ENCODE assay signal across 22 cellular contexts in genomic region chr6:51856508-51856907, GRCh38.
"Had no signal": no experiment of that assay in that cellular context is flagged by ENCODE, and none has a peak within 500 bp of the region (broad histone marks: within the 10 kb centered on the region; RNA-seq: fewer than 3 reads in every experiment).

No MANE protein-coding gene starts in this region.

- DNase-seq: dermis blood vessel endothelial cell; dorsolateral prefrontal cortex; effector CD4-positive, alpha-beta T cell; effector memory CD4-positive, alpha-beta T cell; erythroblast; esophagus squamous epithelium; foreskin fibroblast; gastrocnemius medialis; glutamatergic neuron; head of caudate nucleus; heart right ventricle; hippocampal formation; left cardiac atrium; left lung; left ventricle myocardium superior; lower lobe of right lung; mesenchymal stem cell; midbrain; naive thymus-derived CD4-positive, alpha-beta T cell had no signal

- H3K27ac Mint-ChIP-seq: naive thymus-derived CD4-positive, alpha-beta T cell had no signal

- ATAC-seq: esophagus mucosa; gastrocnemius medialis; heart right ventricle; left cardiac atrium; left lung; left ventricle myocardium superior; lower lobe of right lung; naive thymus-derived CD4-positive, alpha-beta T cell had no signal

- H3K9me3 ChIP-seq: esophagus squamous epithelium, gastrocnemius medialis, left lung, lower lobe of right lung had no signal

- H3K27ac ChIP-seq: coronary artery, dorsolateral prefrontal cortex, epithelial cell of prostate, esophagus squamous epithelium, gastrocnemius medialis, heart right ventricle, left lung, lower lobe of right lung had no signal

- H3K27me3 ChIP-seq: esophagus squamous epithelium, gastrocnemius medialis, left lung had no signal

- H3K4me3 ChIP-seq: coronary artery, dorsolateral prefrontal cortex, esophagus squamous epithelium, gastrocnemius medialis, heart right ventricle, left lung, lower lobe of right lung had no signal

- H3K4me1 ChIP-seq: esophagus squamous epithelium, gastrocnemius medialis, heart right ventricle, left lung, lower lobe of right lung had no signal

- H3K36me3 ChIP-seq: esophagus squamous epithelium, gastrocnemius medialis, heart right ventricle, left lung, lower lobe of right lung had no signal

- H3K4me3 Mint-ChIP-seq: naive thymus-derived CD4-positive, alpha-beta T cell had no signal
